In genomic region chr14:74488788-74489397, GRCh38 we compare ENCODE assay signal across 13 cellular contexts. TPM values are rescaled to one million over a fixed set of nuclear protein-coding genes. Genes with fewer than 3 reads are reported as not detected.
DNase-seq lines count a peak whose midpoint lies in the region; FAIRE-seq and TF ChIP-seq lines count a peak whose summit lies in the region.
"Had no signal": no experiment of that assay in that cellular context is flagged by ENCODE, and none has a peak within 500 bp of the region (broad histone marks: within the 10 kb centered on the region; RNA-seq: fewer than 3 reads in every experiment).

No MANE protein-coding gene starts in this region.

- no peak overlapping the region for H2BK120ac ChIP-seq in mesendoderm (ENCODE audit: low read depth, low read length)

- H3K36me3 ChIP-seq in bronchial epithelial cell (ENCODE audit: control insufficient read depth, insufficient read depth, low read length) (peaks cover 5% of the 10 kb centered on the region), WERI-Rb-1 (no peaks in the 10 kb centered on the region; the same call in 1 of the 2 replicates), mesendoderm (ENCODE audit: control insufficient read depth, insufficient read depth, low read length) (peaks cover 3% of the 10 kb centered on the region)
- H3K36me3 ChIP-seq: uterus had no signal

- no peak overlapping the region for H2BK15ac ChIP-seq in mesendoderm (replicated peaks; ENCODE audit: low read depth)

- H2AK5ac ChIP-seq in mesendoderm (ENCODE audit: low read length) = no peak overlapping the region

- peak overlapping the region; percentile 16 for H3K27ac Mint-ChIP-seq in osteocyte (ENCODE audit: unreplicated experiment)

- no peak for FAIRE-seq in GM12891 (lab: Jason Lieb, UNC)
- no peak for FAIRE-seq in bronchial epithelial cell (lab: Jason Lieb, UNC)
- FAIRE-seq in GM12892 (lab: Jason Lieb, UNC) = no peak
- FAIRE-seq: islet of Langerhans had no signal

- no peaks in the 10 kb centered on the region for H3K9me3 ChIP-seq in WERI-Rb-1 (ENCODE audit: severe bottlenecking)
- H3K9me3 ChIP-seq: uterus had no signal

- no peak overlapping the region for H3K4me2 ChIP-seq in mesendoderm (ENCODE audit: low read length)

- no peak overlapping the region for H3K4ac ChIP-seq in mesendoderm (ENCODE audit: low read depth, low read length)

- peaks cover 18% of the 10 kb centered on the region for H3K79me2 ChIP-seq in mesendoderm (ENCODE audit: control insufficient read depth, insufficient read depth, low read length)
- H3K79me2 ChIP-seq: parathyroid adenoma had no signal

- peaks cover 30% of the 10 kb centered on the region for H3K79me1 ChIP-seq in mesendoderm (ENCODE audit: low read length)

- TF ChIP-seq CTCF in bronchial epithelial cell (IDR thresholded peaks at IDR 0.05; ENCODE audit: insufficient read depth, low read length, severe bottlenecking) = no peak
- TF ChIP-seq CTCF in osteocyte (IDR thresholded peaks at IDR 0.05) = no peak
- no peak for TF ChIP-seq CTCF in WERI-Rb-1 (IDR thresholded peaks at IDR 0.05; ENCODE audit: low read depth, low read length)
- TF ChIP-seq CTCF in GM10266 (IDR thresholded peaks at IDR 0.05; ENCODE audit: control insufficient read depth, insufficient read depth, low read depth, missing control alignments) = no peak

- no peak overlapping the region for H4K8ac ChIP-seq in mesendoderm (ENCODE audit: low read depth, low read length)

- H3K4me3 ChIP-seq in bronchial epithelial cell (ENCODE audit: low read depth, low read length) (no peak overlapping the region), WERI-Rb-1 (ENCODE audit: low read depth, low read length) (no peak overlapping the region), mesendoderm (ENCODE audit: low read length) (no peak overlapping the region)
- H3K4me3 ChIP-seq: uterus had no signal

- TF ChIP-seq POLR2A in GM12891 (IDR thresholded peaks at IDR 0.05; ENCODE audit: low read depth, low read length) (no peak), GM12892 (IDR thresholded peaks at IDR 0.05; ENCODE audit: low read depth, low read length) (no peak)

- no peak overlapping the region for H3K27ac ChIP-seq in WERI-Rb-1
- no peak overlapping the region for H3K27ac ChIP-seq in mesendoderm (ENCODE audit: low read depth, low read length)
- H3K27ac ChIP-seq: parathyroid adenoma had no signal

- H3K18ac ChIP-seq in mesendoderm (ENCODE audit: low read length) = no peak overlapping the region

- H3K4me1 Mint-ChIP-seq in osteocyte (ENCODE audit: unreplicated experiment) = peaks cover 26% of the 10 kb centered on the region

- H3K4me1 ChIP-seq in mesendoderm (ENCODE audit: control insufficient read depth, low read depth, low read length) = no peaks in the 10 kb centered on the region

- no peak overlapping the region for H2BK5ac ChIP-seq in mesendoderm (ENCODE audit: low read length)

- H3K36me3 Mint-ChIP-seq in osteocyte (ENCODE audit: unreplicated experiment) = peaks cover 22% of the 10 kb centered on the region

- no peak overlapping the region for H4K5ac ChIP-seq in mesendoderm (ENCODE audit: low read length)

- H3K27me3 ChIP-seq in bronchial epithelial cell (ENCODE audit: control insufficient read depth, insufficient read depth, low read length) (no peaks in the 10 kb centered on the region), WERI-Rb-1 (ENCODE audit: insufficient read depth, low read depth, severe bottlenecking) (no peaks in the 10 kb centered on the region), mesendoderm (ENCODE audit: insufficient read depth, low read length, poor library complexity) (no peaks in the 10 kb centered on the region)
- H3K27me3 ChIP-seq: uterus had no signal

- DNase-seq in GM12891 (ENCODE audit: insufficient read length, low spot score) = no peak
- peak; percentile 28 for DNase-seq in NOMO-1 treated with dmso at 0.1 percent for 144 hours (lab: John Stamatoyannopoulos, UW; ENCODE audit: unreplicated experiment)
- DNase-seq in bronchial epithelial cell (ENCODE audit: low read depth) = peak; percentile 61
- DNase-seq in osteocyte (ENCODE audit: extremely low spot score, unreplicated experiment) = no peak
- DNase-seq in GM12892 (ENCODE audit: insufficient read length) = no peak
- DNase-seq in WERI-Rb-1 = no peak
- DNase-seq in mesendoderm = no peak
- DNase-seq in GM10266 (ENCODE audit: extremely low spot score) = no peak
- DNase-seq: activated CD8-positive, alpha-beta memory T cell treated with anti-CD3 and anti-CD28 coated beads, Interleukin-2, amount 50 U/mL, for 48 hours; DMS79 treated with DMSO at 0.1 percent for 48 hours; uterus had no signal

- H3K27me3 Mint-ChIP-seq in osteocyte (ENCODE audit: unreplicated experiment) = no peaks in the 10 kb centered on the region

- no peak overlapping the region for H3K23ac ChIP-seq in mesendoderm (ENCODE audit: low read length)

- no peak overlapping the region for H3K56ac ChIP-seq in mesendoderm (ENCODE audit: low read length)

- H3K9me3 Mint-ChIP-seq in osteocyte (ENCODE audit: unreplicated experiment) = no peaks in the 10 kb centered on the region

- peak overlapping the region; percentile 14 for H3K4me3 Mint-ChIP-seq in osteocyte (ENCODE audit: unreplicated experiment)

- H3K9ac ChIP-seq in mesendoderm (ENCODE audit: low read length) = no peak overlapping the region
- H3K9ac ChIP-seq: parathyroid adenoma had no signal

TF ChIP-seq in GM12891, 5 proteins besides CTCF, POLR2A, EP300 and RAD21:
- TF ChIP-seq TAF1 (IDR thresholded peaks at IDR 0.05; ENCODE audit: low read depth, low read length) (no peak), SPI1 (IDR thresholded peaks at IDR 0.05; ENCODE audit: low read depth, low read length) (peak; percentile 62), PAX5 (IDR thresholded peaks at IDR 0.05; ENCODE audit: insufficient read depth, low read length, severe bottlenecking) (no peak)

RNA-seq across cellular contexts. Expression of gene NPC2, which starts 4.2 kb away (rescaled TPM):
- polyA plus RNA-seq in GM12891 (2012; ENCODE audit: low read depth, missing spikeins) = 61.0 TPM
- total RNA-seq in bronchial epithelial cell (154 and 191 TPM in 2 replicates), osteocyte (524 and 529 TPM in 2 replicates)
- 93.2 TPM for polyA plus RNA-seq in GM12892 (2012; ENCODE audit: missing spikeins)
- polyA plus RNA-seq in mesendoderm (2013, experiment 1 of 2) = 266 TPM
- 248 TPM for polyA plus RNA-seq in mesendoderm (2013, experiment 2 of 2)

RNA-seq across cellular contexts. Expression of gene ISCA2, which starts 4.7 kb away (rescaled TPM):
- 27.8 TPM for polyA plus RNA-seq in GM12891 (2012; ENCODE audit: low read depth, missing spikeins)
- total RNA-seq in bronchial epithelial cell (8.6 and 11.3 TPM in 2 replicates), osteocyte (22.4 and 26.3 TPM in 2 replicates)
- polyA plus RNA-seq in GM12892 (2012; ENCODE audit: missing spikeins) = 40.9 TPM
- polyA plus RNA-seq in mesendoderm (2013, experiment 1 of 2) = 36.8 TPM
- polyA plus RNA-seq in mesendoderm (2013, experiment 2 of 2) = 34.3 TPM

Comparison
In these comparisons a context has a peak if more than half of its experiments do, and no peak if none do; other contexts are left out.
1. DNase-seq: peak in NOMO-1 treated with dmso at 0.1 percent for 144 hours (single experiment) and bronchial epithelial cell (single experiment); none in GM12891 (single experiment), osteocyte (single experiment), GM12892 (single experiment), WERI-Rb-1 (single experiment), mesendoderm (single experiment) and GM10266 (single experiment).